In genomic region chr4:87839309-87839946, GRCh38 we compare ENCODE assay signal across 8 cellular contexts. TPM values are rescaled to one million over a fixed set of nuclear protein-coding genes. Genes with fewer than 3 reads are reported as not detected.
A peak's percentile ranks its signal among the peaks of the same experiment; 100 is the strongest.
DNase-seq lines count a peak whose midpoint lies in the region; ATAC-seq and TF ChIP-seq lines count a peak whose summit lies in the region.

No MANE protein-coding gene starts in this region.

- no peaks in the 10 kb centered on the region for H3K36me3 ChIP-seq in cardiac muscle cell
- no peaks in the 10 kb centered on the region for H3K36me3 ChIP-seq in sigmoid colon

- DNase-seq in AG20443 (ENCODE audit: low spot score) (peak; percentile 63), GM13977 (ENCODE audit: low spot score) (no peak), HT-29 (ENCODE audit: low spot score) (peak; percentile 39), cardiac muscle cell (ENCODE audit: low read depth in 1 of 2, low spot score in 1 of 2) (peak; percentile 49 to 63), sigmoid colon (peak; percentile 69), KG1 (lab: John Stamatoyannopoulos, UW) (no peak)

- TF ChIP-seq POLR2A in sigmoid colon (IDR thresholded peaks at IDR 0.05) = no peak

- no peak overlapping the region for H3K4me3 ChIP-seq in cardiac muscle cell
- no peak overlapping the region for H3K4me3 ChIP-seq in sigmoid colon

- intact Hi-C loops in sigmoid colon (cut with DNase I) = loop anchor here (1.0 to 10.0 kb wide), 3 partner anchors 162 to 375 kb away; no protein-coding TSS in a partner anchor

- in situ Hi-C loops in GM13977 (cut with MboI; ENCODE audit: low pct_unique_long_range_greater_than_20kb, low sequenced_read_pairs, unreplicated experiment) = loop anchor here (25.0 kb wide), 1 partner anchor 477 kb away; no protein-coding TSS in a partner anchor

- no peaks in the 10 kb centered on the region for H3K9me3 ChIP-seq in cardiac muscle cell (ENCODE audit: low read depth)
- H3K9me3 ChIP-seq in sigmoid colon = no peaks in the 10 kb centered on the region

- 1 to 2% methylated on average over 5 of the region's 5 CpGs for WGBS in sigmoid colon, 2 donors

- TF ChIP-seq CTCF in GM13977 (IDR thresholded peaks at IDR 0.05; ENCODE audit: extremely low read depth, insufficient read depth, missing control alignments) = peak; percentile 51
- TF ChIP-seq CTCF in VCaP (conservative IDR thresholded peaks at IDR 0.05) = peak; percentile 93
- peak; percentile 73 for TF ChIP-seq CTCF in cardiac muscle cell (IDR thresholded peaks at IDR 0.05; ENCODE audit: low read depth, low read length)
- peak in 3 of 4 experiments; percentile 54 to 76 (median 61) for TF ChIP-seq CTCF in sigmoid colon (IDR thresholded peaks at IDR 0.05)

- ATAC-seq in HG03378 (IDR thresholded peaks at IDR 0.05; ENCODE audit: unreplicated experiment) = no peak

- TF ChIP-seq EP300 in sigmoid colon (IDR thresholded peaks at IDR 0.05) = no peak

- H3K27me3 ChIP-seq in cardiac muscle cell = no peaks in the 10 kb centered on the region
- no peaks in the 10 kb centered on the region for H3K27me3 ChIP-seq in sigmoid colon

- H3K27ac ChIP-seq in VCaP (no peak overlapping the region; the same call in 1 of the 2 replicates), cardiac muscle cell (no peak overlapping the region), sigmoid colon (peak overlapping the region in 2 of 4 donors; percentile 6 to 13)

- peaks cover 6% of the 10 kb centered on the region for H3K4me1 ChIP-seq in cardiac muscle cell (ENCODE audit: low read depth)
- peaks cover 0 to 15% (median 8%) of the 10 kb centered on the region in 4 donors for H3K4me1 ChIP-seq in sigmoid colon

RNA-seq across cellular contexts. Expression of gene MEPE, which starts 6.7 kb away (rescaled TPM):
- not detected in 2 replicates for total RNA-seq in HT-29 (2014; rRNA removed; shearing (Covaris generic))
- total RNA-seq in cardiac muscle cell (not detected in 2 replicates), sigmoid colon (not detected)
- polyA plus RNA-seq in cardiac muscle cell (not detected in 2 replicates), sigmoid colon (not detected)

RNA-seq across cellular contexts. Expression of gene IBSP, which starts 40.1 kb away (rescaled TPM):
- total RNA-seq in HT-29 (2014; rRNA removed; shearing (Covaris generic)) = not detected in 2 replicates
- total RNA-seq in cardiac muscle cell = not detected in 2 replicates
- not detected in 2 replicates for polyA plus RNA-seq in cardiac muscle cell
- total RNA-seq in sigmoid colon = not detected
- polyA plus RNA-seq in sigmoid colon = not detected

Comparison
In these comparisons a context has a peak if more than half of its experiments do, and no peak if none do; other contexts are left out.
1. DNase-seq: peak in AG20443 (single experiment), HT-29 (single experiment), cardiac muscle cell (2 of 2) and sigmoid colon (single experiment); none in GM13977 (single experiment) and KG1 (single experiment).
2. Peak in every context shown above with its lines, with median percentiles within 50 percentile points of each other: CTCF ChIP-seq.